Comparison of ENCODE assay signal across 1 cellular context in the genomic region with DNA sequence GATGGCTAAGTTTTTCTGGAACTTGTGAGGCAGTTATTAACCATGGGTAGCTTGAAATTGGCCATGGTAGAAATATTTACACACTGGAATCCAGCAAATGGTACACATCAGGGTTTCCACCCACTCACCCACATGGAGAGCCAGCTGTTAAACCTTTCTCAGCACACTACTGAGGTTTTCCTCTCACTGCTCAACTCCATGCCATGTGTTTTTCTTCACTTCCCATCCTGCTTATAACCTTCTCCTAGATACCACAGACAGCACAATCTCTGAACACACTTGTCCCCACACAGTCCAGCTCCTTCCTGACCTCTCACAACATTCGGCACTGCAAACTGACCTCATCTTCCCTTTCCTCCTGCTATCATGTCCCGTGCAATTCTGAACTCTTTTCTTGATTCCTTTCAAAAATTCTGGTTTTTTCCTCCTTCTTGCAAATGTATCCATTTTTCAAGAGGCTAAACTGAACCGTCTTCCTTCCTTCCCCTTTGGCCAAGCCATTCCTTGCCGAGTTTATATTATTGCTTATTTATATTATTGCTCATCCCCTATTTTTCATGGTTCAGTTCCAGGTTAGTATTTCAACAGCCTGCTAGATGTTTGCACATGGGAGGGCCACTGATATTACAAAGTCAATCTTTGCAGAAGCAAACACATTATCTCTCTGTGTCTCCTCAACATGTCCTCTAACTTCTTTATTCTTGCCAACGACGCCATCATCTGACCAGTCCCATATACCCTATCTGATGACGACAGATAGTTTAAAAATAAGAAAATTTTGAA.
TF ChIP-seq lines count a peak whose summit lies in the region.

No MANE protein-coding gene starts in this region.

TF ChIP-seq in H1, 55 proteins besides CTCF, POLR2A, EP300 and RAD21 (continued from another document):
- TF ChIP-seq, protein P1, sequence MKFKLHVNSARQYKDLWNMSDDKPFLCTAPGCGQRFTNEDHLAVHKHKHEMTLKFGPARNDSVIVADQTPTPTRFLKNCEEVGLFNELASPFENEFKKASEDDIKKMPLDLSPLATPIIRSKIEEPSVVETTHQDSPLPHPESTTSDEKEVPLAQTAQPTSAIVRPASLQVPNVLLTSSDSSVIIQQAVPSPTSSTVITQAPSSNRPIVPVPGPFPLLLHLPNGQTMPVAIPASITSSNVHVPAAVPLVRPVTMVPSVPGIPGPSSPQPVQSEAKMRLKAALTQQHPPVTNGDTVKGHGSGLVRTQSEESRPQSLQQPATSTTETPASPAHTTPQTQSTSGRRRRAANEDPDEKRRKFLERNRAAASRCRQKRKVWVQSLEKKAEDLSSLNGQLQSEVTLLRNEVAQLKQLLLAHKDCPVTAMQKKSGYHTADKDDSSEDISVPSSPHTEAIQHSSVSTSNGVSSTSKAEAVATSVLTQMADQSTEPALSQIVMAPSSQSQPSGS (IDR thresholded peaks at IDR 0.05; ENCODE audit: low read length) = no peak
- TF ChIP-seq NRF1 (IDR thresholded peaks at IDR 0.05; ENCODE audit: low read depth, low read length) (no peak), SIX5 (IDR thresholded peaks at IDR 0.05; ENCODE audit: low read depth, low read length) (no peak), KDM4A (IDR thresholded peaks at IDR 0.05; ENCODE audit: low read depth, low read length, severe bottlenecking) (no peak), ASH2L (IDR thresholded peaks at IDR 0.05; ENCODE audit: low read length) (no peak), CBX8 (IDR thresholded peaks at IDR 0.05; ENCODE audit: borderline replicate concordance, low read depth, low read length) (no peak), CEBPB (IDR thresholded peaks at IDR 0.05; ENCODE audit: low read depth, low read length) (no peak), POU5F1 (IDR thresholded peaks at IDR 0.05; ENCODE audit: low read depth, low read length) (no peak), SIRT6 (IDR thresholded peaks at IDR 0.05; ENCODE audit: low read length) (no peak), HDAC2 (IDR thresholded peaks at IDR 0.05; ENCODE audit: borderline replicate concordance in 1 of 2, low read depth in 2 of 2, low read length in 2 of 2) (no peak)
